Comparison of ENCODE assay signal across 10 cellular contexts in genomic region chr4:80462537-80463207, GRCh38.
DNase-seq lines count a peak whose midpoint lies in the region; ATAC-seq and TF ChIP-seq lines count a peak whose summit lies in the region.
"Had no signal": no experiment of that assay in that cellular context is flagged by ENCODE, and none has a peak within 500 bp of the region (broad histone marks: within the 10 kb centered on the region; RNA-seq: fewer than 3 reads in every experiment).

No MANE protein-coding gene starts in this region.

- H3K4me3 ChIP-seq in GM06990 (replicated peaks; ENCODE audit: low read depth, low read length): no peak overlapping the region
- H3K4me3 ChIP-seq in OCI-LY3 (ENCODE audit: low read length): peak overlapping the region; percentile 31
- no peak overlapping the region for H3K4me3 ChIP-seq in aorta (ENCODE audit: low read length in 2 of 2)
- H3K4me3 ChIP-seq in brain microvascular endothelial cell (ENCODE audit: low read depth, low read length): no peak overlapping the region
- H3K4me3 ChIP-seq: gastrocnemius medialis, MG63 had no signal

- no peaks in the 10 kb centered on the region for H3K36me3 Mint-ChIP-seq in memory B cell

- peak overlapping the region; percentile 58 for H3K4me2 ChIP-seq in OCI-LY3 (ENCODE audit: low read length)

- H3K4me1 Mint-ChIP-seq in memory B cell: peaks cover 15% of the 10 kb centered on the region

- peaks cover 2% of the 10 kb centered on the region for H3K9me3 Mint-ChIP-seq in memory B cell

- ATAC-seq in GM21619 (IDR thresholded peaks at IDR 0.05; ENCODE audit: unreplicated experiment) (peak; percentile 78), memory B cell (ENCODE audit: low read depth) (peak; percentile 81), aorta (ENCODE audit: low FRiP score) (no peak)
- ATAC-seq: gastrocnemius medialis had no signal

- H3K9ac ChIP-seq in OCI-LY3 (ENCODE audit: low read length): no peak overlapping the region

- in situ Hi-C loops in brain microvascular endothelial cell (cut with HindIII; ENCODE audit: low pct_ligation_motif_present, low sequenced_read_pairs): no loop called here

- intact Hi-C loops in aorta (cut with DNase I): no loop called here

- peak overlapping the region; percentile 45 for H3K4me3 Mint-ChIP-seq in memory B cell

- H3K27ac Mint-ChIP-seq in memory B cell: peak overlapping the region; percentile 13

- peaks cover 2% of the 10 kb centered on the region for H3K27me3 Mint-ChIP-seq in memory B cell

- no peak for TF ChIP-seq CTCF in GM06990 (IDR thresholded peaks at IDR 0.05; ENCODE audit: insufficient read depth, low read length, poor library complexity, severe bottlenecking)
- TF ChIP-seq CTCF in OCI-LY3 (IDR thresholded peaks at IDR 0.05; ENCODE audit: low read depth, low read length): no peak
- no peak for TF ChIP-seq CTCF in brain microvascular endothelial cell (IDR thresholded peaks at IDR 0.05; ENCODE audit: low read depth, low read length, missing control alignments)

- H3K27me3 ChIP-seq in GM06990 (replicated peaks; ENCODE audit: control insufficient read depth, insufficient read depth, low read length): no peaks in the 10 kb centered on the region
- no peaks in the 10 kb centered on the region for H3K27me3 ChIP-seq in OCI-LY3 (ENCODE audit: low read depth, low read length)
- no peaks in the 10 kb centered on the region for H3K27me3 ChIP-seq in aorta (ENCODE audit: control insufficient read depth in 1 of 2, insufficient read depth in 2 of 2, low read length in 1 of 2)
- H3K27me3 ChIP-seq in brain microvascular endothelial cell (replicated peaks): no peaks in the 10 kb centered on the region
- H3K27me3 ChIP-seq: gastrocnemius medialis, MG63 had no signal

- 69 to 76% methylated on average over 2 of the region's 2 CpGs for WGBS in aorta, 2 donors

- H3K9me3 ChIP-seq in OCI-LY3 (ENCODE audit: insufficient read depth, low read length) (no peaks in the 10 kb centered on the region), aorta (ENCODE audit: control insufficient read depth, low read length) (no peaks in the 10 kb centered on the region)
- H3K9me3 ChIP-seq: gastrocnemius medialis, MG63 had no signal

- H2AFZ ChIP-seq in OCI-LY3 (ENCODE audit: low read depth, low read length): peak overlapping the region; percentile 66

- DNase-seq in GM06990 (ENCODE audit: extremely low read depth, insufficient read length) (peak; percentile 11), memory B cell (ENCODE audit: low spot score in 2 of 2) (peak in 1 of 2 donors; percentile 0), NCI-H446 treated with DMSO at 0.1 percent for 48 hours (lab: John Stamatoyannopoulos, UW) (no peak), aorta (no peak), brain microvascular endothelial cell (no peak)
- no peak for DNase-seq in effector CD4-positive, alpha-beta T cell
- DNase-seq: gastrocnemius medialis, MG63 had no signal

- no peaks in the 10 kb centered on the region for H4K20me1 ChIP-seq in OCI-LY3 (ENCODE audit: insufficient read depth, low read length)

- H3K4me1 ChIP-seq in OCI-LY3 (ENCODE audit: low read length): peaks cover 26% of the 10 kb centered on the region
- H3K4me1 ChIP-seq in aorta (ENCODE audit: control insufficient read depth in 1 of 2, insufficient read depth in 2 of 2, low read length in 2 of 2): no peaks in the 10 kb centered on the region
- H3K4me1 ChIP-seq: gastrocnemius medialis had no signal

- H3K27ac ChIP-seq in OCI-LY3 (ENCODE audit: low read length): peak overlapping the region; percentile 47
- H3K27ac ChIP-seq in aorta (ENCODE audit: low read depth in 1 of 2, low read length in 2 of 2): no peak overlapping the region
- H3K27ac ChIP-seq in brain microvascular endothelial cell: no peak overlapping the region
- H3K27ac ChIP-seq: gastrocnemius medialis had no signal

- no peaks in the 10 kb centered on the region for H3K79me2 ChIP-seq in OCI-LY3 (ENCODE audit: low read length)

- H3K36me3 ChIP-seq in GM06990 (ENCODE audit: control insufficient read depth, insufficient read depth, low read length): no peaks in the 10 kb centered on the region
- no peaks in the 10 kb centered on the region for H3K36me3 ChIP-seq in OCI-LY3 (replicated peaks; ENCODE audit: low read depth, low read length)
- no peaks in the 10 kb centered on the region for H3K36me3 ChIP-seq in aorta (ENCODE audit: control insufficient read depth in 1 of 2, insufficient read depth in 2 of 2, low read length in 1 of 2)
- H3K36me3 ChIP-seq in brain microvascular endothelial cell (replicated peaks): no peaks in the 10 kb centered on the region
- H3K36me3 ChIP-seq: gastrocnemius medialis, MG63 had no signal
